Comparison of ENCODE assay signal across 15 cellular contexts in genomic region chr9:76026796-76027195, GRCh38.
"Had no signal": no experiment of that assay in that cellular context is flagged by ENCODE, and none has a peak within 500 bp of the region (broad histone marks: within the 10 kb centered on the region; RNA-seq: fewer than 3 reads in every experiment).

No MANE protein-coding gene starts in this region.

- H3K4me3 ChIP-seq: skin epidermis had no signal

- H3K27ac ChIP-seq: epithelial cell of prostate, skin epidermis had no signal

- H3K4me3 Mint-ChIP-seq: activated B cell treated with CpG ODN at 0.5 μM for 24 hours; dendritic cell treated with granulocyte-macrophage colony-stimulating factor and Interleukin-4, amounts not matched to agents 40 ng/mL and 50 ng/mL, for 4 days; nephron had no signal

- H3K27ac Mint-ChIP-seq: activated B cell treated with CpG ODN at 0.5 μM for 24 hours; dendritic cell treated with granulocyte-macrophage colony-stimulating factor and Interleukin-4, amounts not matched to agents 40 ng/mL and 50 ng/mL, for 4 days; nephron; progenitor cell of endocrine pancreas had no signal

- H3K27me3 Mint-ChIP-seq: activated B cell treated with CpG ODN at 0.5 μM for 24 hours; dendritic cell treated with granulocyte-macrophage colony-stimulating factor and Interleukin-4, amounts not matched to agents 40 ng/mL and 50 ng/mL, for 4 days had no signal

- H3K4me1 Mint-ChIP-seq: activated B cell treated with CpG ODN at 0.5 μM for 24 hours, nephron had no signal

- H3K9me3 Mint-ChIP-seq: activated B cell treated with CpG ODN at 0.5 μM for 24 hours; dendritic cell treated with granulocyte-macrophage colony-stimulating factor and Interleukin-4, amounts not matched to agents 40 ng/mL and 50 ng/mL, for 4 days; nephron; T-helper 1 cell treated with Interleukin-12 subunit alpha and Interleukin-12 subunit beta and Interleukin-4 antibody, amounts not matched to agents 30 μg/mL and 1 μg/mL, for 36 hours had no signal

- ATAC-seq: right cardiac atrium; stimulated activated naive CD8-positive, alpha-beta T cell treated with anti-CD3 and anti-CD28 coated beads, Interleukin-15, Interleukin-2, amounts not matched to agents 100 U/mL and 50 U/mL, for 24 hours had no signal

- DNase-seq: activated B cell treated with CpG ODN at 0.5 μM for 24 hours; activated effector memory CD4-positive, alpha-beta T cell treated with Interleukin-2 at 50 U/mL for 16 hours; activated T-cell treated with anti-CD3 and anti-CD28 coated beads, Interleukin-2, amount 50 U/mL, for 1 hour; effector memory CD4-positive, alpha-beta T cell; foreskin melanocyte; mesendoderm; occipital lobe; right cardiac atrium; stimulated activated naive CD8-positive, alpha-beta T cell treated with anti-CD3 and anti-CD28 coated beads, Interleukin-15, Interleukin-2, amounts not matched to agents 100 U/mL and 50 U/mL, for 24 hours had no signal
